8 cellular contexts compared by ENCODE assay signal in genomic region chr17:78378225-78379133, GRCh38. TPM values are rescaled to one million over a fixed set of nuclear protein-coding genes. Genes with fewer than 3 reads are reported as not detected.
DNase-seq lines count a peak whose midpoint lies in the region; ATAC-seq and TF ChIP-seq lines count a peak whose summit lies in the region.

PGS1 (plus strand) TSS chr17:78378649; CDS start chr17:78378666, 17 bp downstream.

- H3K4me3 ChIP-seq in dorsolateral prefrontal cortex (peak within 1 kb of the TSS; percentile 67 to 100 (median 97)), lower leg skin (ENCODE audit: low read depth, poor library complexity, severe bottlenecking) (peak within 1 kb of the TSS; percentile 93)

- H3K27ac ChIP-seq in dorsolateral prefrontal cortex = peak within 1 kb of the TSS; percentile 43 to 98 (median 90)

- TF ChIP-seq POLR2A in lower leg skin (IDR thresholded peaks at IDR 0.05) = no peak

- H3K27me3 ChIP-seq in dorsolateral prefrontal cortex = no peaks in the 10 kb centered on the region

- peak; percentile 88 for DNase-seq in GM03348 (ENCODE audit: low spot score)
- peak; percentile 72 to 73 for DNase-seq in NCI-H524 (lab: John Stamatoyannopoulos, UW)
- DNase-seq in activated CD4-positive, alpha-beta T cell treated with anti-CD3 and anti-CD28 coated beads, Interleukin-2, amount 50 U/mL, for 48 hours = peak; percentile 83 to 86
- DNase-seq in dorsolateral prefrontal cortex = peak; percentile 61 to 89 (median 76)
- DNase-seq in lower leg skin (ENCODE audit: low spot score in 2 of 2) = peak; percentile 68 to 96
- peak; percentile 60 to 71 (median 62) for DNase-seq in stimulated activated CD4-positive, alpha-beta T cell treated with anti-CD3 and anti-CD28 coated beads, TNF-alpha, amount 100 ng/mL, for 1 hour (ENCODE audit: low read depth in 3 of 3, low spot score in 1 of 3)
- DNase-seq in cortex of kidney (lab: John Stamatoyannopoulos, UW) = no peak

- TF ChIP-seq CTCF in dorsolateral prefrontal cortex (IDR thresholded peaks at IDR 0.05 in 54 of 56, conservative IDR thresholded peaks at IDR 0.05 in 2 of 56; ENCODE audit: low read depth in 1 of 56, partially characterized antibody in 56 of 56) = peak in 46 of 56 donors; percentile 10 to 65 (median 38)
- TF ChIP-seq CTCF in lower leg skin (IDR thresholded peaks at IDR 0.05) = no peak

- ATAC-seq in HG02763 (IDR thresholded peaks at IDR 0.05; ENCODE audit: unreplicated experiment) = peak; percentile 61

- intact Hi-C loops in dorsolateral prefrontal cortex (cut with DNase I) (loop anchor here in 1 of 2 donors (1.0 to 10.0 kb wide), 4 partner anchors 18 to 396 kb away; partner anchors contain the start of gene SOCS3), lower leg skin (cut with DNase I; ENCODE audit: low total_unique reads) (no loop called here)

- WGBS in lower leg skin, 2 donors = 1 to 4% methylated on average over 25 to 48 of the region's 89 CpGs

RNA-seq across cellular contexts. Expression of gene PGS1, which starts in this region (rescaled TPM):
- 10 to 100 TPM; 40.3 to 89.2 (median 57.6) TPM for total RNA-seq in dorsolateral prefrontal cortex
- total RNA-seq in lower leg skin = 10 to 100 TPM; 30.4 to 40.3 (median 39.9) TPM

Comparison
In these comparisons a context has a peak if more than half of its experiments do, and no peak if none do; other contexts are left out.
1. CTCF ChIP-seq: peak in dorsolateral prefrontal cortex (46 of 56); none in lower leg skin (0 of 3).